1 cellular context compared by ENCODE assay signal in the genomic region with DNA sequence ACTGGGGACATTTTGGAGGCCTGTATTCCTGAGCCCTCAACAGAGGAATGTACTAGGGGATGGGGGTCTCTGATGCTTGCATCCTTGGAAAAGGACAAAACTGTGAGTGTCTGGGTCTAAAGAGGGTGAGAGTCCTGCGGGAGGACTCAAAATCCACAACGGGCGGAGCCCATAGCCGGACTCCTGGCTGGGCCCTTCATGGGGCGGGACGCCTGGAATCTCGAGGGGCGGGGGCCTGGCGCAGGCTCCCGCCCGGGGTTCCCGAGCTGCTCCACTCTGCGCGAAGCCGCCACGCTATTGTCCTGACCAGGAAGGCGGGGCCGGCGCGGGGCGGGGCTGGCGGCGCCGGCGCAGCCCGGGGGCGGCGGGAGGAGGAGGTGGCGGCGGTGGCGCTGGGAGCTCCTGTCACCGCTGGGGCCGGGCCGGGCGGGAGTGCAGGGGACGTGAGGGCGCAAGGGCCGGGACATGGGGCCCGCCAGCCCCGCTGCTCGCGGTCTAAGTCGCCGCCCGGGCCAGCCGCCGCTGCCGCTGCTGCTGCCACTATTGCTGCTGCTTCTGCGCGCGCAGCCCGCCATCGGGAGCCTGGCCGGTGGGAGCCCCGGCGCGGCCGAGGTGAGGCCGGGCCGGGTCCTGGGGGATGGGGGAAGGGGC.
TF ChIP-seq lines count a peak whose summit lies in the region.

Gene APLP1 (plus strand): TSS at position 403 of the 651 bp plus-strand sequence. CDS start 63 bp downstream, at position 466.

TF ChIP-seq in SK-N-SH, 30 proteins besides CTCF, POLR2A, EP300 and RAD21 (continued from another document):
- TF ChIP-seq NRF1 (IDR thresholded peaks at IDR 0.05; ENCODE audit: low read depth, low read length) = peak; percentile 64
